ENCODE assay signal across 8 cellular contexts in genomic region chr16:1309888-1310831, GRCh38. TPM values are rescaled to one million over a fixed set of nuclear protein-coding genes. Genes with fewer than 3 reads are reported as not detected.
A peak's percentile ranks its signal among the peaks of the same experiment; 100 is the strongest.
DNase-seq lines count a peak whose midpoint lies in the region; ATAC-seq and TF ChIP-seq lines count a peak whose summit lies in the region.

No MANE protein-coding gene starts in this region.

- H3T11ph ChIP-seq in H9 (ENCODE audit: low read length), result no peak overlapping the region

- peak; percentile 19 to 32 for ATAC-seq in activated T-cell treated with anti-CD3 and anti-CD28 coated beads, Interleukin-2, amount 50 U/mL, for 72 hours (replicated peaks in 1 of 2)

- DNase-seq in CD1c-positive myeloid dendritic cell (ENCODE audit: extremely low spot score) (peak; percentile 71), H9 (no peak), NCI-H226 (peak; percentile 36), fibroblast of the aortic adventitia (ENCODE audit: low read depth) (peak; percentile 52), osteocyte (ENCODE audit: extremely low spot score, unreplicated experiment) (no peak), Ammon's horn (ENCODE audit: low spot score) (no peak), DMS79 treated with DMSO at 0.1 percent for 48 hours (lab: John Stamatoyannopoulos, UW) (no peak)
- peak; percentile 67 to 75 for DNase-seq in activated T-cell treated with anti-CD3 and anti-CD28 coated beads, Interleukin-2, amount 50 U/mL, for 72 hours

- H3K9me3 Mint-ChIP-seq in H9, result peaks cover 4 to 6% of the 10 kb centered on the region in 2 experiments
- H3K9me3 Mint-ChIP-seq in activated T-cell treated with anti-CD3 and anti-CD28 coated beads, Interleukin-2, amount 50 U/mL, for 72 hours, result no peaks in the 10 kb centered on the region
- no peaks in the 10 kb centered on the region for H3K9me3 Mint-ChIP-seq in osteocyte (ENCODE audit: unreplicated experiment)

- peaks cover 9% of the 10 kb centered on the region for H3K79me1 ChIP-seq in H9 (ENCODE audit: insufficient read depth, low read depth, low read length, poor library complexity, severe bottlenecking)

- H2BK120ac ChIP-seq in H9 (ENCODE audit: low read depth, low read length, poor library complexity, severe bottlenecking), result no peak overlapping the region

- H3K18ac ChIP-seq in H9 (ENCODE audit: insufficient read length, low read depth, low read length), result no peak overlapping the region

- no peak overlapping the region for H2AFZ ChIP-seq in H9 (ENCODE audit: low read length)

- no peak overlapping the region for H3K23ac ChIP-seq in H9 (ENCODE audit: insufficient read length, low read depth, low read length)

- H4K91ac ChIP-seq in H9 (ENCODE audit: insufficient read length, low read depth, low read length), result no peak overlapping the region

- no peak overlapping the region for H2BK5ac ChIP-seq in H9 (ENCODE audit: insufficient read length, low read length)

- H4K8ac ChIP-seq in H9 (replicated peaks; ENCODE audit: insufficient read length, low read depth, low read length), result no peak overlapping the region

- H3K4me1 ChIP-seq in H9 (ENCODE audit: insufficient read depth, low read length), result no peaks in the 10 kb centered on the region; the same call in 1 of the 2 replicates

- peak overlapping the region; percentile 82 for H3K4me3 ChIP-seq in fibroblast of the aortic adventitia (ENCODE audit: low read depth, low read length)

- H4K20me1 ChIP-seq in H9 (ENCODE audit: control insufficient read depth, insufficient read depth, insufficient read length), result peaks cover 5% of the 10 kb centered on the region

- H3K36me3 Mint-ChIP-seq in H9 (ENCODE audit: insufficient read depth in 1 of 3, low read depth in 3 of 3) (peaks cover 19 to 34% (median 28%) of the 10 kb centered on the region in 3 experiments), osteocyte (ENCODE audit: unreplicated experiment) (peaks cover 2% of the 10 kb centered on the region)
- peaks cover 14 to 16% of the 10 kb centered on the region in 2 donors for H3K36me3 Mint-ChIP-seq in activated T-cell treated with anti-CD3 and anti-CD28 coated beads, Interleukin-2, amount 50 U/mL, for 72 hours (ENCODE audit: insufficient read depth in 2 of 2)

- WGBS in H9 (ENCODE audit: extremely low coverage, insufficient read length, low lambda C conversion rate), result no CpG with 5 or more reads among the region's 77 CpGs

- no peak overlapping the region for H3K4ac ChIP-seq in H9 (ENCODE audit: low read depth, low read length)

- peak overlapping the region; percentile 90 to 97 (median 97) for H3K27ac Mint-ChIP-seq in H9
- peak overlapping the region; percentile 95 for H3K27ac Mint-ChIP-seq in activated T-cell treated with anti-CD3 and anti-CD28 coated beads, Interleukin-2, amount 50 U/mL, for 72 hours
- peak overlapping the region; percentile 86 for H3K27ac Mint-ChIP-seq in osteocyte (ENCODE audit: unreplicated experiment)

- H3K4me3 Mint-ChIP-seq in H9 (peak overlapping the region; percentile 95 to 99), osteocyte (ENCODE audit: unreplicated experiment) (peak overlapping the region; percentile 85)
- H3K4me3 Mint-ChIP-seq in activated T-cell treated with anti-CD3 and anti-CD28 coated beads, Interleukin-2, amount 50 U/mL, for 72 hours, result peak overlapping the region; percentile 94 to 96

- no peaks in the 10 kb centered on the region for H3K27me3 ChIP-seq in H9 (ENCODE audit: insufficient read depth, low read length)

- no peak overlapping the region for H3K27ac ChIP-seq in H9 (ENCODE audit: insufficient read length, low read depth, low read length)

- H3K4me2 ChIP-seq in H9 (ENCODE audit: insufficient read depth, insufficient read length, low read length), result peak overlapping the region; percentile 98

- H3K27me3 Mint-ChIP-seq in H9 (ENCODE audit: low read depth), result no peaks in the 10 kb centered on the region
- no peaks in the 10 kb centered on the region for H3K27me3 Mint-ChIP-seq in activated T-cell treated with anti-CD3 and anti-CD28 coated beads, Interleukin-2, amount 50 U/mL, for 72 hours (ENCODE audit: low read depth)
- H3K27me3 Mint-ChIP-seq in osteocyte (ENCODE audit: unreplicated experiment), result no peaks in the 10 kb centered on the region

- no peak overlapping the region for H2BK15ac ChIP-seq in H9 (ENCODE audit: low read depth, low read length)

- peak overlapping the region; percentile 71 for H3K9ac ChIP-seq in H9 (ENCODE audit: extremely low read depth, insufficient read length, low read length)

- H3K23me2 ChIP-seq in H9 (ENCODE audit: insufficient read length, low read depth, low read length, poor library complexity, severe bottlenecking), result peaks cover 13% of the 10 kb centered on the region

- no peaks in the 10 kb centered on the region for H3K9me3 ChIP-seq in H9 (ENCODE audit: control insufficient read depth, low read depth, low read length)

- no peak overlapping the region for H2BK12ac ChIP-seq in H9 (ENCODE audit: insufficient read length, low read depth, low read length)

- H3K56ac ChIP-seq in H9 (ENCODE audit: insufficient read length, low read depth, low read length), result no peak overlapping the region

- no peak for TF ChIP-seq CTCF in H9 (conservative IDR thresholded peaks at IDR 0.05)
- no peak for TF ChIP-seq CTCF in fibroblast of the aortic adventitia (IDR thresholded peaks at IDR 0.05; ENCODE audit: insufficient read depth, low read length)
- no peak for TF ChIP-seq CTCF in osteocyte (IDR thresholded peaks at IDR 0.05)

- H4K5ac ChIP-seq in H9 (ENCODE audit: insufficient read length, low read depth, low read length), result no peak overlapping the region

- peaks cover 47% of the 10 kb centered on the region for H3K79me2 ChIP-seq in H9 (ENCODE audit: insufficient read depth, low read length)

- peak overlapping the region; percentile 57; the same call in 1 of the 2 replicates for H3K14ac ChIP-seq in H9 (ENCODE audit: insufficient read depth, low read length)

- no peak overlapping the region for H2BK20ac ChIP-seq in H9 (ENCODE audit: low read depth, low read length, poor library complexity, severe bottlenecking)

- H3K4me1 Mint-ChIP-seq in H9 (peaks cover 13 to 25% of the 10 kb centered on the region in 2 experiments), osteocyte (ENCODE audit: unreplicated experiment) (peaks cover 29% of the 10 kb centered on the region)
- peaks cover 37% of the 10 kb centered on the region for H3K4me1 Mint-ChIP-seq in activated T-cell treated with anti-CD3 and anti-CD28 coated beads, Interleukin-2, amount 50 U/mL, for 72 hours (ENCODE audit: low read depth)

- no peak overlapping the region for H2AK5ac ChIP-seq in H9 (ENCODE audit: insufficient read length, low read length)

RNA-seq across cellular contexts. Expression of gene UBE2I, which starts 0.7 kb away (rescaled TPM):
- total RNA-seq in H9 (2021), result 286 and 290 TPM in 2 replicates
- 100 to 1,000 TPM; 225 to 231 TPM for total RNA-seq in activated T-cell treated with anti-CD3 and anti-CD28 coated beads, Interleukin-2, amount 50 U/mL, for 72 hours
- total RNA-seq in fibroblast of the aortic adventitia (ENCODE audit: low replicate concordance), result 39.8 and 70.3 TPM in 2 replicates
- total RNA-seq in osteocyte, result 118 and 131 TPM in 2 replicates

RNA-seq across cellular contexts. Expression of gene BAIAP3, which starts 23.3 kb away (rescaled TPM):
- total RNA-seq in H9 (2021) (5.9 and 6.8 TPM in 2 replicates), fibroblast of the aortic adventitia (ENCODE audit: low replicate concordance) (0.09 TPM in 1 of 2 replicates, not detected in the other), osteocyte (0.42 and 0.48 TPM in 2 replicates)
- total RNA-seq in activated T-cell treated with anti-CD3 and anti-CD28 coated beads, Interleukin-2, amount 50 U/mL, for 72 hours, result 1 to 10 TPM in 1 of 2 donors, under 1 TPM in 1; 0.26 to 1.1 TPM

RNA-seq across cellular contexts. Expression of gene TSR3, which starts 41.5 kb away (rescaled TPM):
- total RNA-seq in H9 (2021) (58.8 and 65.0 TPM in 2 replicates), fibroblast of the aortic adventitia (ENCODE audit: low replicate concordance) (49.3 and 73.3 TPM in 2 replicates), osteocyte (58.0 and 59.2 TPM in 2 replicates)
- total RNA-seq in activated T-cell treated with anti-CD3 and anti-CD28 coated beads, Interleukin-2, amount 50 U/mL, for 72 hours, result 10 to 100 TPM; 39.1 to 44.8 TPM

RNA-seq across cellular contexts. Expression of gene GNPTG, which starts 41.6 kb away (rescaled TPM):
- total RNA-seq in H9 (2021) (29.4 and 29.7 TPM in 2 replicates), fibroblast of the aortic adventitia (ENCODE audit: low replicate concordance) (36.3 and 80.4 TPM in 2 replicates), osteocyte (92.4 and 94.3 TPM in 2 replicates)
- 10 to 100 TPM; 22.1 to 23.8 TPM for total RNA-seq in activated T-cell treated with anti-CD3 and anti-CD28 coated beads, Interleukin-2, amount 50 U/mL, for 72 hours

RNA-seq across cellular contexts. Expression of gene TPSD1, which starts 54.3 kb away (rescaled TPM):
- total RNA-seq in H9 (2021) (not detected in 2 replicates), fibroblast of the aortic adventitia (ENCODE audit: low replicate concordance) (not detected in 2 replicates), osteocyte (not detected in 2 replicates)
- not detected for total RNA-seq in activated T-cell treated with anti-CD3 and anti-CD28 coated beads, Interleukin-2, amount 50 U/mL, for 72 hours

Comparison
In these comparisons a context has a peak if more than half of its experiments do, and no peak if none do; other contexts are left out.
1. DNase-seq: peak in CD1c-positive myeloid dendritic cell (single experiment), NCI-H226 (single experiment), activated T-cell treated with anti-CD3 and anti-CD28 coated beads, Interleukin-2, amount 50 U/mL, for 72 hours (2 of 2) and fibroblast of the aortic adventitia (single experiment); none in H9 (single experiment), osteocyte (single experiment), Ammon's horn (single experiment) and DMS79 treated with DMSO at 0.1 percent for 48 hours (single experiment).
2. Peak in every context shown above with its lines, with median percentiles within 50 percentile points of each other: H3K27ac Mint-ChIP-seq and H3K4me3 Mint-ChIP-seq.